ENCODE assay signal across 7 cellular contexts in genomic region chr1:16895241-16895601, GRCh38. TPM values are rescaled to one million over a fixed set of nuclear protein-coding genes. Genes with fewer than 3 reads are reported as not detected.
DNase-seq lines count a peak whose midpoint lies in the region; ATAC-seq, FAIRE-seq and TF ChIP-seq lines count a peak whose summit lies in the region.
"Not testable (repeated sequence)": the region's sequence is repeated elsewhere in the genome, so short reads cannot be mapped to it uniquely, and the experiment has no call there.

No MANE protein-coding gene starts in this region.

- H3K27me3 Mint-ChIP-seq in activated B cell treated with CpG ODN at 0.5 μM for 24 hours, memory B cell: not testable (repeated sequence)

- not testable (repeated sequence) for H3K9me1 ChIP-seq in K562 (ENCODE audit: control insufficient read depth, insufficient read depth, low read length)

- not testable (repeated sequence) for H4K20me1 ChIP-seq in DOHH2 (ENCODE audit: control insufficient read depth, insufficient read depth, low read depth, low read length); K562 (replicated peaks; ENCODE audit: control insufficient read depth, insufficient read depth, low read length)

- peak overlapping the region; percentile 68 for H3K27ac ChIP-seq in DOHH2 (ENCODE audit: low read depth, low read length)
- peak overlapping the region; percentile 98; the same call in 2 of the 3 replicates for H3K27ac ChIP-seq in K562 (ENCODE audit: extremely low read depth, low read depth, low read length)
- H3K27ac ChIP-seq in esophagus squamous epithelium: peak overlapping the region; percentile 86 to 95 (median 90)
- peak overlapping the region; percentile 78 to 86 (median 84) for H3K27ac ChIP-seq in sigmoid colon

- H3K27me3 ChIP-seq in DOHH2 (ENCODE audit: control insufficient read depth, low read length); K562 (ENCODE audit: control insufficient read depth in 2 of 2, insufficient read depth in 2 of 2, low read length in 2 of 2); esophagus squamous epithelium; sigmoid colon: not testable (repeated sequence)

- H3K36me3 ChIP-seq in DOHH2 (ENCODE audit: control insufficient read depth, low read length); K562 (ENCODE audit: control insufficient read depth, insufficient read depth, low read length); esophagus squamous epithelium; sigmoid colon: not testable (repeated sequence)

- POLR2A ChIA-PET in activated B cell treated with CpG ODN at 0.5 μM for 24 hours (lab: Charles Lee) (interaction anchor here (1.7 to 3.0 kb wide), 2 partner anchors 8 to 10 kb away, joined by 5 to 62 read pairs; no protein-coding TSS in a partner anchor), K562 (lab: Yijun Ruan, JAX) (interaction anchor here (0.7 to 2.5 kb wide), 5 partner anchors 10 to 274 kb away, joined by 3 to 71 read pairs (median 3); no protein-coding TSS in a partner anchor)

- TSS peak; percentile 98 for BruUV-seq in K562 (replicated peaks; lab: Mats Ljungman, UMichigan)

- intact Hi-C loops in activated B cell treated with CpG ODN at 0.5 μM for 24 hours (cut with micrococcal nuclease); K562 (cut with micrococcal nuclease); esophagus squamous epithelium (cut with DNase I); sigmoid colon (cut with DNase I): not testable (repeated sequence)

- peak overlapping the region; percentile 84 to 96 for H3K9ac ChIP-seq in K562 (ENCODE audit: insufficient read depth in 1 of 2, low read depth in 2 of 2, low read length in 2 of 2)

- H3K4me2 ChIP-seq in DOHH2 (ENCODE audit: low read length) (peak overlapping the region; percentile 75), K562 (ENCODE audit: insufficient read depth, low read length) (peak overlapping the region; percentile 74)

- TF ChIP-seq RAD21 in K562 (CRISPR knock-in tag; conservative IDR thresholded peaks at IDR 0.05 in 1 of 2, IDR thresholded peaks at IDR 0.05 in 1 of 2): not testable (repeated sequence)

- peak overlapping the region; percentile 79 for H2AFZ ChIP-seq in K562 (ENCODE audit: low read depth, low read length)

- TF ChIP-seq POLR2A in NB4 (IDR thresholded peaks at IDR 0.05; ENCODE audit: extremely low read depth, insufficient read length); K562 (conservative IDR thresholded peaks at IDR 0.05); esophagus squamous epithelium (IDR thresholded peaks at IDR 0.05); sigmoid colon (IDR thresholded peaks at IDR 0.05): not testable (repeated sequence)

- H3K9me3 Mint-ChIP-seq in activated B cell treated with CpG ODN at 0.5 μM for 24 hours, memory B cell: not testable (repeated sequence)

- ATAC-seq in activated B cell treated with CpG ODN at 0.5 μM for 24 hours (ENCODE audit: low read depth); K562; memory B cell (ENCODE audit: low read depth): not testable (repeated sequence)

- not testable (repeated sequence) for FAIRE-seq in K562 (lab: Jason Lieb, UNC)

- H3K36me3 Mint-ChIP-seq in activated B cell treated with CpG ODN at 0.5 μM for 24 hours (ENCODE audit: low read depth); memory B cell: not testable (repeated sequence)

- DNase-seq in NB4 (ENCODE audit: low read depth); activated B cell treated with CpG ODN at 0.5 μM for 24 hours; K562 (ENCODE audit: extremely low read depth in 1 of 4, low spot score in 3 of 4); esophagus squamous epithelium (lab: John Stamatoyannopoulos, UW); memory B cell (ENCODE audit: low spot score in 2 of 2); sigmoid colon: not testable (repeated sequence)

- CTCF ChIA-PET in activated B cell treated with CpG ODN at 0.5 μM for 24 hours (lab: Charles Lee); K562 (lab: Yijun Ruan, JAX; ENCODE audit: low intra/inter-chr PET ratio): not testable (repeated sequence)

- H3K4me1 ChIP-seq in DOHH2 (ENCODE audit: control insufficient read depth, low read length): peaks cover 27% of the 10 kb centered on the region
- peaks cover 6 to 24% of the 10 kb centered on the region in 2 experiments; a peak in 4 of 5 replicates for H3K4me1 ChIP-seq in K562 (replicated peaks in 1 of 2; ENCODE audit: control insufficient read depth in 2 of 2, insufficient read depth in 2 of 2, low read length in 2 of 2)
- peaks cover 0 to 26% (median 11%) of the 10 kb centered on the region in 3 donors for H3K4me1 ChIP-seq in esophagus squamous epithelium
- H3K4me1 ChIP-seq in sigmoid colon: peaks cover 0 to 13% (median 8%) of the 10 kb centered on the region in 4 donors

- 3% methylated on average over 5 of the region's 6 CpGs for WGBS in K562 (ENCODE audit: insufficient coverage, low coverage, missing lambda C conversion rate)
- WGBS in esophagus squamous epithelium, 2 donors: 2% methylated on average over 4 to 6 of the region's 6 CpGs
- 0 to 6% methylated on average over 6 of the region's 6 CpGs for WGBS in sigmoid colon, 2 donors

- TF ChIP-seq EP300 in K562 (IDR thresholded peaks at IDR 0.05; ENCODE audit: low read length); sigmoid colon (IDR thresholded peaks at IDR 0.05): not testable (repeated sequence)

- H3K4me1 Mint-ChIP-seq in activated B cell treated with CpG ODN at 0.5 μM for 24 hours (peaks cover 27% of the 10 kb centered on the region), memory B cell (peaks cover 14% of the 10 kb centered on the region)

- H3K27ac Mint-ChIP-seq in activated B cell treated with CpG ODN at 0.5 μM for 24 hours: peak overlapping the region; percentile 100
- H3K27ac Mint-ChIP-seq in memory B cell: peak overlapping the region; percentile 100

- H3K9me3 ChIP-seq in DOHH2 (ENCODE audit: control insufficient read depth, insufficient read depth, low read length); K562 (replicated peaks; ENCODE audit: control insufficient read depth, insufficient read depth, low read depth, low read length); esophagus squamous epithelium; sigmoid colon: not testable (repeated sequence)

- peak overlapping the region; percentile 83 for H3K4me3 Mint-ChIP-seq in activated B cell treated with CpG ODN at 0.5 μM for 24 hours
- peak overlapping the region; percentile 80 for H3K4me3 Mint-ChIP-seq in memory B cell

- not testable (repeated sequence) for TF ChIP-seq CTCF in DOHH2 (IDR thresholded peaks at IDR 0.05; ENCODE audit: low read depth, low read length, poor library complexity, severe bottlenecking); NB4 (IDR thresholded peaks at IDR 0.05; ENCODE audit: low read depth, low read length); activated B cell treated with CpG ODN at 0.5 μM for 24 hours (IDR thresholded peaks at IDR 0.05); K562 (IDR thresholded peaks at IDR 0.05 in 2 of 3, conservative IDR thresholded peaks at IDR 0.05 in 1 of 3; ENCODE audit: insufficient read depth in 2 of 3, low read depth in 1 of 3, low read length in 3 of 3); esophagus squamous epithelium (IDR thresholded peaks at IDR 0.05); sigmoid colon (IDR thresholded peaks at IDR 0.05)

- H3K9me2 ChIP-seq in DOHH2 (replicated peaks; ENCODE audit: control insufficient read depth, low read length): not testable (repeated sequence)

- peaks cover 19% of the 10 kb centered on the region for H3F3A ChIP-seq in DOHH2 (ENCODE audit: control insufficient read depth, insufficient read depth)

- peak overlapping the region; percentile 75 for H3K4me3 ChIP-seq in DOHH2 (ENCODE audit: low read length)
- peak overlapping the region; percentile 40 for H3K4me3 ChIP-seq in NB4 (ENCODE audit: low read depth, low read length)
- peak overlapping the region; percentile 29 for H3K4me3 ChIP-seq in K562
- H3K4me3 ChIP-seq in esophagus squamous epithelium: peak overlapping the region in 3 of 4 donors; percentile 31 to 60 (median 36)
- peak overlapping the region; percentile 15 to 45 (median 36) for H3K4me3 ChIP-seq in sigmoid colon

- not testable (repeated sequence) for H3K79me2 ChIP-seq in DOHH2 (ENCODE audit: control insufficient read depth, low read length); K562 (ENCODE audit: control insufficient read depth, insufficient read depth, low read length)

- in situ Hi-C loops in K562 (cut with MboI): loop anchor here (5.0 kb wide), 1 partner anchor 153 kb away; the partner anchor contains the start of gene RNU1-4

RNA-seq across cellular contexts. Expression of gene RNU1-2, which starts 0.6 kb away (rescaled TPM):
- total RNA-seq in activated B cell treated with CpG ODN at 0.5 μM for 24 hours (3,526 and 4,195 TPM in 2 replicates), K562 (2014; rRNA removed) (under 0.01 TPM in 2 replicates), K562 (2014; rRNA removed; fragmentation: Illumina TruSeq; extraction: Trizol) (28,565 and 32,823 TPM in 2 replicates), K562 (2015; rRNA removed; fragmentation: Illumina TruSeq; extraction: Trizol) (20,456 and 27,045 TPM in 2 replicates), K562 (2021) (2,231 and 2,538 TPM in 2 replicates), esophagus squamous epithelium (under 1 TPM; under 0.01 TPM), sigmoid colon (under 1 TPM; under 0.01 TPM)
- under 0.01 TPM in 2 replicates for total RNA-seq in K562 (2011; cell fraction: chromatin; rRNA removed; ENCODE audit: low replicate concordance)
- total RNA-seq in K562 (2011; cell fraction: nucleolus; rRNA removed): under 0.01 and 21,200 TPM in 2 replicates
- under 0.01 and 24,158 TPM in 2 replicates for total RNA-seq in K562 (2011; cell fraction: nucleoplasm; rRNA removed)
- polyA plus RNA-seq in K562 (2011; rRNA removed) (83.9 TPM in 1 of 2 replicates, not detected in the other), K562 (2014; fragmentation: Illumina TruSeq; extraction: Trizol) (not detected in 2 replicates), K562 (2014; fragmentation: Nextera tagmentation; extraction: Ambion mirVana) (1 to 10 TPM in 1 of 2 experiments, not detected in 1; 3.0 TPM), K562 (2014; rRNA removed) (not detected in 2 replicates), sigmoid colon (not detected)
- polyA plus RNA-seq in K562 (2011; cell fraction: cytosol; rRNA removed): under 0.01 TPM in 1 of 2 replicates, not detected in the other
- polyA plus RNA-seq in K562 (2011; cell fraction: nucleus; rRNA removed): under 0.01 and 1,424 TPM in 2 replicates
- polyA plus RNA-seq in K562 (2012): 25.1 TPM in 1 of 2 replicates, not detected in the other
- polyA minus RNA-seq in K562 (2011; rRNA and poly(A)+ RNA removed): 10,756 and 20,531 TPM in 2 replicates
- polyA minus RNA-seq in K562 (2011; cell fraction: cytosol; rRNA and poly(A)+ RNA removed): 58,964 and 66,171 TPM in 2 replicates
- polyA minus RNA-seq in K562 (2011; cell fraction: nucleus; rRNA and poly(A)+ RNA removed): 66,769 and 85,880 TPM in 2 replicates

RNA-seq across cellular contexts. Expression of gene CROCC, which starts 26.5 kb away (rescaled TPM):
- 30.2 and 30.4 TPM in 2 replicates for total RNA-seq in activated B cell treated with CpG ODN at 0.5 μM for 24 hours
- 51.0 and 132 TPM in 2 replicates for total RNA-seq in K562 (2011; cell fraction: chromatin; rRNA removed; ENCODE audit: low replicate concordance)
- 69.0 and 78.0 TPM in 2 replicates for total RNA-seq in K562 (2011; cell fraction: nucleolus; rRNA removed)
- total RNA-seq in K562 (2011; cell fraction: nucleoplasm; rRNA removed): 84.0 and 111 TPM in 2 replicates
- total RNA-seq in K562 (2014; rRNA removed): 6.3 and 9.7 TPM in 2 replicates
- total RNA-seq in K562 (2014; rRNA removed; fragmentation: Illumina TruSeq; extraction: Trizol): 1.9 and 3.0 TPM in 2 replicates
- 7.3 and 7.6 TPM in 2 replicates for total RNA-seq in K562 (2015; rRNA removed; fragmentation: Illumina TruSeq; extraction: Trizol)
- 9.3 and 10.4 TPM in 2 replicates for total RNA-seq in K562 (2021)
- 8.6 and 15.2 TPM in 2 replicates for polyA plus RNA-seq in K562 (2011; rRNA removed)
- polyA plus RNA-seq in K562 (2011; cell fraction: cytosol; rRNA removed): 5.8 and 6.7 TPM in 2 replicates
- 80.5 and 99.7 TPM in 2 replicates for polyA plus RNA-seq in K562 (2011; cell fraction: nucleus; rRNA removed)
- polyA plus RNA-seq in K562 (2012): 10.2 and 16.9 TPM in 2 replicates
- polyA plus RNA-seq in K562 (2014; fragmentation: Illumina TruSeq; extraction: Trizol): 7.8 and 8.4 TPM in 2 replicates
- polyA plus RNA-seq in K562 (2014; fragmentation: Nextera tagmentation; extraction: Ambion mirVana): under 1 TPM; 0.17 TPM
- polyA plus RNA-seq in K562 (2014; rRNA removed): 14.4 and 15.4 TPM in 2 replicates
- 5.7 and 7.6 TPM in 2 replicates for polyA minus RNA-seq in K562 (2011; rRNA and poly(A)+ RNA removed)
- polyA minus RNA-seq in K562 (2011; cell fraction: cytosol; rRNA and poly(A)+ RNA removed): 2.3 and 2.7 TPM in 2 replicates
- 14.9 and 19.0 TPM in 2 replicates for polyA minus RNA-seq in K562 (2011; cell fraction: nucleus; rRNA and poly(A)+ RNA removed)
- 10 to 100 TPM in 3 of 4 donors, 1 to 10 TPM in 1; 8.5 to 43.1 (median 30.2) TPM for total RNA-seq in esophagus squamous epithelium
- total RNA-seq in sigmoid colon: 10 to 100 TPM; 11.4 to 25.5 (median 20.3) TPM
- 10 to 100 TPM in 1 of 3 donors, 1 to 10 TPM in 2; 3.5 to 24.3 (median 7.8) TPM for polyA plus RNA-seq in sigmoid colon
